8 cellular contexts compared by ENCODE assay signal in the genomic region with DNA sequence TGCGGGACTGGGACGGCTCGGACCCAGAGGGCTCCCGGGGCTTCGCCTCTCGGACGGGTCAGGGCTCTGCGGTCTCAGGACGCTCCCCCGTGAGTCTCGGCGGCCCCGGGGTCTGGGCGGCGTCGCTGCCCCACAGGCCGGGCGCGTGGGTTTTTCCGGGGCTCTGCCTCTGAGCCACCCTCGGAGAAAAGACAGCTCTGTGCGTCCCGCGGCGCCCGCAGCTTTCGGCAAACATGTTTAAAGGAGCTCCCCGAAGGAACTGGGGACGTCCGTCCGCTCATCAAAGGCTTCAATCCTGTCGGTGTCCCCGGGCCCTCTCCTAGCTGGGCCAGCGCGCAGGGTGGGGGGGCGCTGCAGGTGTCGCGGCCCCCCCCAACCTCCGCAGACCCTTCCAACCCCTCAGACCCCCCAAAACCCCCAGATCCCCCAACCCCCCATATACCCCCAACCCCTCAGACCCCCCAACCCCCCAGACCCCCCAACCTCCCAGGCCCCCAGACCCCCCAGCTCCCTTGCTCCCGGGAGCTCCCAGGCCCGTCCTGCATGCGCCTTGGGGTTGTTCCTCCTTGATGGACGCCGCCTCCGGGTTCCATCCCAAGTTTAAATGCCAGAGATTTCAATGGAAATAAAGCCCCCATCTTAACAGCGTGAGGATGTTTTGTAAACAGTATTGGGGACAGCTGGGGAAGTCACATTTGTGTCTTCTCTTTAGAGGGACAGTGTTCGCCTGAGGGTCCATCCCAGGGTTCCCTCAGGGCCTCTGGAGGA. TPM values are rescaled to one million over a fixed set of nuclear protein-coding genes. Genes with fewer than 3 reads are reported as not detected.
DNase-seq lines count a peak whose midpoint lies in the region; ATAC-seq and TF ChIP-seq lines count a peak whose summit lies in the region.

No MANE protein-coding gene starts in this region.

- H3K9me3 Mint-ChIP-seq in chondrocyte (ENCODE audit: low read depth), result peaks cover 3% of the 10 kb centered on the region
- H3K9me3 Mint-ChIP-seq in mesothelial cell of epicardium, result peaks cover 5% of the 10 kb centered on the region

- ATAC-seq in RWPE2 (ENCODE audit: low read depth) (no peak), upper lobe of right lung (no peak), GM21825 (IDR thresholded peaks at IDR 0.05; ENCODE audit: unreplicated experiment) (no peak), HG02840 (IDR thresholded peaks at IDR 0.05; ENCODE audit: low FRiP score, unreplicated experiment) (no peak)

- peak overlapping the region; percentile 38 for H3K4me3 Mint-ChIP-seq in chondrocyte (ENCODE audit: unreplicated experiment)
- H3K4me3 Mint-ChIP-seq in mesothelial cell of epicardium, result peak overlapping the region; percentile 50

- no peaks in the 10 kb centered on the region for H3K27me3 Mint-ChIP-seq in chondrocyte (ENCODE audit: low read depth)
- H3K27me3 Mint-ChIP-seq in mesothelial cell of epicardium (ENCODE audit: low read depth), result peaks cover 36% of the 10 kb centered on the region

- DNase-seq in DMS 273 (lab: John Stamatoyannopoulos, UW; ENCODE audit: unreplicated experiment) (peak; percentile 59), DMS 273 treated with DMSO at 0.1 percent for 48 hours (lab: John Stamatoyannopoulos, UW) (no peak), RWPE2 (ENCODE audit: low spot score) (peak; percentile 59), chondrocyte (ENCODE audit: low spot score) (peak; percentile 82), mesothelial cell of epicardium (ENCODE audit: low spot score in 2 of 2, unreplicated experiment in 2 of 2) (no peak), upper lobe of right lung (peak; percentile 57)

- H3K9me3 ChIP-seq in RWPE2 (ENCODE audit: severe bottlenecking) (no peaks in the 10 kb centered on the region), upper lobe of right lung (no peaks in the 10 kb centered on the region)

- H3K4me1 Mint-ChIP-seq in chondrocyte (ENCODE audit: low read depth) (peaks cover 10% of the 10 kb centered on the region), mesothelial cell of epicardium (peaks cover 9% of the 10 kb centered on the region)

- H3K4me3 ChIP-seq in RWPE2 (ENCODE audit: severe bottlenecking) (peak overlapping the region; percentile 70), upper lobe of right lung (peak overlapping the region; percentile 90)

- no peak overlapping the region for H3K27ac ChIP-seq in RWPE2 (ENCODE audit: poor library complexity, severe bottlenecking)
- no peak overlapping the region for H3K27ac ChIP-seq in upper lobe of right lung

- H3K27ac Mint-ChIP-seq in chondrocyte (ENCODE audit: unreplicated experiment) (no peak overlapping the region), mesothelial cell of epicardium (no peak overlapping the region)

- H3K27me3 ChIP-seq in RWPE2 (ENCODE audit: insufficient read depth, poor library complexity, severe bottlenecking) (peaks cover 9% of the 10 kb centered on the region), upper lobe of right lung (peaks cover 14% of the 10 kb centered on the region)

- no peak for TF ChIP-seq CTCF in RWPE2 (IDR thresholded peaks at IDR 0.05; ENCODE audit: poor library complexity, severe bottlenecking)
- no peak for TF ChIP-seq CTCF in chondrocyte (IDR thresholded peaks at IDR 0.05)
- no peak for TF ChIP-seq CTCF in mesothelial cell of epicardium (IDR thresholded peaks at IDR 0.05; ENCODE audit: unreplicated experiment)
- TF ChIP-seq CTCF in upper lobe of right lung (IDR thresholded peaks at IDR 0.05), result no peak

- intact Hi-C loops in upper lobe of right lung (cut with DNase I), result no loop called here

- no peaks in the 10 kb centered on the region for H3K4me1 ChIP-seq in RWPE2 (ENCODE audit: insufficient read depth, poor library complexity, severe bottlenecking)
- peaks cover 8% of the 10 kb centered on the region for H3K4me1 ChIP-seq in upper lobe of right lung

- peaks cover 3% of the 10 kb centered on the region for H3K36me3 Mint-ChIP-seq in chondrocyte (ENCODE audit: low read depth)
- peaks cover 14% of the 10 kb centered on the region for H3K36me3 Mint-ChIP-seq in mesothelial cell of epicardium

- peaks cover 10% of the 10 kb centered on the region for H3K36me3 ChIP-seq in RWPE2 (ENCODE audit: low read depth)
- no peaks in the 10 kb centered on the region for H3K36me3 ChIP-seq in upper lobe of right lung

RNA-seq across cellular contexts. Expression of a gene that starts 1.0 kb away (rescaled TPM):
- total RNA-seq in chondrocyte (9.2 to 15.1 TPM (median 9.2 TPM) in 3 replicates), mesothelial cell of epicardium (28.4 to 32.8 TPM (median 31.8 TPM) in 3 replicates), upper lobe of right lung (9.7 TPM)

RNA-seq across cellular contexts. Expression of a gene that starts 42.8 kb away (rescaled TPM):
- total RNA-seq in chondrocyte, result not detected in 3 replicates
- 0.27 to 0.57 TPM (median 0.40 TPM) in 3 replicates for total RNA-seq in mesothelial cell of epicardium
- 0.55 TPM for total RNA-seq in upper lobe of right lung

RNA-seq across cellular contexts. Expression of a gene that starts 56.8 kb away (rescaled TPM):
- total RNA-seq in chondrocyte, result not detected in 3 replicates
- total RNA-seq in mesothelial cell of epicardium, result 0.32 to 0.47 TPM in 2 of 3 replicates, not detected in the other
- not detected for total RNA-seq in upper lobe of right lung

Comparison
In these comparisons a context has a peak if more than half of its experiments do, and no peak if none do; other contexts are left out.
1. DNase-seq: peak in DMS 273 (single experiment), RWPE2 (single experiment), chondrocyte (single experiment) and upper lobe of right lung (single experiment); none in DMS 273 treated with DMSO at 0.1 percent for 48 hours (single experiment) and mesothelial cell of epicardium (0 of 2).